Comparison of ENCODE assay signal across 1 cellular context in the genomic region with DNA sequence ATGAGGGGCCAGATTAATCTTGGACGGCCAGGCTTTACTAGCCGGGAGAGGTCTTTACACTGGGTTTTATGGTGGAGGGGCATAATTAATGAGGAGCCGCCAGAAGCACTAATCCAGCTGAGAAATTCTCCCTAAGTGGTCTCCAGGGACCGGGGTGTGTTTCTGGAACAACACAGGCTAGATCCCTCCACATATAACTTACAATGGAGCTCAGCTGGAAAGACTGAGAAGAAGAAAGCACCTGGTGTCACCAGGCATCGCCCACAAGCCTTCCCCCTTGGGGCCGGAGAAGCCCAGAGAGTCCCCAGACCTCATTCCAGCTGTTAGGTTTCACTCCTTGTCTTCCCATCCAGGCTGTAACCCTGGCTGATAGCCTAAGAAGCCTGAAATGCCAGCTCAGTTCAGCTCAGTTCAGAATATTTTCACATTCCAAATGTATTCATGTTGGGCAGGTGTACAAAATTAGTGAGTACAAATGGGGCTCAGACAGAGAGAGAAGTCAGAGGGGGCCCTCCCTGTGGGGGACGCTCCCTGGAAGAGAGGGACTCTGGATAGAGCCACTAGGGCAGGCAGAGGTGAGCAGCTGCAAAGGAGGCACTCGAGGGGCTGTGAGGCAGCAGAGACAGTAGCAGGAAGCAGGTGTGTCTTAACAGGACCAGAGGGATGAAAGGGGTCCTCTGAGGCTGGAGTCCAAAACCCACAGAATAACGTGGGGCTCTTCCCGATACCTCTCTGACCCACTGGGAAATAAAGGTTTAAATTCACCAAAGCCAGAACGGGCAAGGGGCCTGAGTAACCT.
TF ChIP-seq lines count a peak whose summit lies in the region.

No MANE protein-coding gene starts in this region.

TF ChIP-seq in GM23338, 12 proteins besides CTCF, POLR2A, EP300 and RAD21 (continued from another document):
- TF ChIP-seq, protein P1, sequence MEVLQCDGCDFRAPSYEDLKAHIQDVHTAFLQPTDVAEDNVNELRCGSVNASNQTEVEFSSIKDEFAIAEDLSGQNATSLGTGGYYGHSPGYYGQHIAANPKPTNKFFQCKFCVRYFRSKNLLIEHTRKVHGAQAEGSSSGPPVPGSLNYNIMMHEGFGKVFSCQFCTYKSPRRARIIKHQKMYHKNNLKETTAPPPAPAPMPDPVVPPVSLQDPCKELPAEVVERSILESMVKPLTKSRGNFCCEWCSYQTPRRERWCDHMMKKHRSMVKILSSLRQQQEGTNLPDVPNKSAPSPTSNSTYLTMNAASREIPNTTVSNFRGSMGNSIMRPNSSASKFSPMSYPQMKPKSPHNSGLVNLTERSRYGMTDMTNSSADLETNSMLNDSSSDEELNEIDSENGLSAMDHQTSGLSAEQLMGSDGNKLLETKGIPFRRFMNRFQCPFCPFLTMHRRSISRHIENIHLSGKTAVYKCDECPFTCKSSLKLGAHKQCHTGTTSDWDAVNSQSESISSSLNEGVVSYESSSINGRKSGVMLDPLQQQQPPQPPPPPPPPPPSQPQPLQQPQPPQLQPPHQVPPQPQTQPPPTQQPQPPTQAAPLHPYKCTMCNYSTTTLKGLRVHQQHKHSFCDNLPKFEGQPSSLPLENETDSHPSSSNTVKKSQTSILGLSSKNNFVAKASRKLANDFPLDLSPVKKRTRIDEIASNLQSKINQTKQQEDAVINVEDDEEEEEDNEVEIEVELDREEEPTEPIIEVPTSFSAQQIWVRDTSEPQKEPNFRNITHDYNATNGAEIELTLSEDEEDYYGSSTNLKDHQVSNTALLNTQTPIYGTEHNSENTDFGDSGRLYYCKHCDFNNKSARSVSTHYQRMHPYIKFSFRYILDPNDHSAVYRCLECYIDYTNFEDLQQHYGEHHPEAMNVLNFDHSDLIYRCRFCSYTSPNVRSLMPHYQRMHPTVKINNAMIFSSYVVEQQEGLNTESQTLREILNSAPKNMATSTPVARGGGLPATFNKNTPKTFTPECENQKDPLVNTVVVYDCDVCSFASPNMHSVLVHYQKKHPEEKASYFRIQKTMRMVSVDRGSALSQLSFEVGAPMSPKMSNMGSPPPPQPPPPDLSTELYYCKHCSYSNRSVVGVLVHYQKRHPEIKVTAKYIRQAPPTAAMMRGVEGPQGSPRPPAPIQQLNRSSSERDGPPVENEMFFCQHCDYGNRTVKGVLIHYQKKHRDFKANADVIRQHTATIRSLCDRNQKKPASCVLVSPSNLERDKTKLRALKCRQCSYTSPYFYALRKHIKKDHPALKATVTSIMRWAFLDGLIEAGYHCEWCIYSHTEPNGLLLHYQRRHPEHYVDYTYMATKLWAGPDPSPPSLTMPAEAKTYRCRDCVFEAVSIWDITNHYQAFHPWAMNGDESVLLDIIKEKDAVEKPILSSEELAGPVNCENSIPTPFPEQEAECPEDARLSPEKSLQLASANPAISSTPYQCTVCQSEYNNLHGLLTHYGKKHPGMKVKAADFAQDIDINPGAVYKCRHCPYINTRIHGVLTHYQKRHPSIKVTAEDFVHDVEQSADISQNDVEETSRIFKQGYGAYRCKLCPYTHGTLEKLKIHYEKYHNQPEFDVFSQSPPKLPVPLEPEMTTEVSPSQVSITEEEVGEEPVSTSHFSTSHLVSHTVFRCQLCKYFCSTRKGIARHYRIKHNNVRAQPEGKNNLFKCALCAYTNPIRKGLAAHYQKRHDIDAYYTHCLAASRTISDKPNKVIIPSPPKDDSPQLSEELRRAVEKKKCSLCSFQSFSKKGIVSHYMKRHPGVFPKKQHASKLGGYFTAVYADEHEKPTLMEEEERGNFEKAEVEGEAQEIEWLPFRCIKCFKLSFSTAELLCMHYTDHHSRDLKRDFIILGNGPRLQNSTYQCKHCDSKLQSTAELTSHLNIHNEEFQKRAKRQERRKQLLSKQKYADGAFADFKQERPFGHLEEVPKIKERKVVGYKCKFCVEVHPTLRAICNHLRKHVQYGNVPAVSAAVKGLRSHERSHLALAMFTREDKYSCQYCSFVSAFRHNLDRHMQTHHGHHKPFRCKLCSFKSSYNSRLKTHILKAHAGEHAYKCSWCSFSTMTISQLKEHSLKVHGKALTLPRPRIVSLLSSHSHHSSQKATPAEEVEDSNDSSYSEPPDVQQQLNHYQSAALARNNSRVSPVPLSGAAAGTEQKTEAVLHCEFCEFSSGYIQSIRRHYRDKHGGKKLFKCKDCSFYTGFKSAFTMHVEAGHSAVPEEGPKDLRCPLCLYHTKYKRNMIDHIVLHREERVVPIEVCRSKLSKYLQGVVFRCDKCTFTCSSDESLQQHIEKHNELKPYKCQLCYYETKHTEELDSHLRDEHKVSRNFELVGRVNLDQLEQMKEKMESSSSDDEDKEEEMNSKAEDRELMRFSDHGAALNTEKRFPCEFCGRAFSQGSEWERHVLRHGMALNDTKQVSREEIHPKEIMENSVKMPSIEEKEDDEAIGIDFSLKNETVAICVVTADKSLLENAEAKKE (CRISPR knock-in tag; IDR thresholded peaks at IDR 0.05): no peak
- TF ChIP-seq ZNF114 (CRISPR knock-in tag; IDR thresholded peaks at IDR 0.05) (no peak), STAT1 (IDR thresholded peaks at IDR 0.05; ENCODE audit: unreplicated experiment) (no peak), NANOG (IDR thresholded peaks at IDR 0.05; ENCODE audit: borderline replicate concordance) (no peak), CREB1 (CRISPR knock-in tag; IDR thresholded peaks at IDR 0.05; ENCODE audit: low read depth) (no peak), ZNF331 (CRISPR knock-in tag; IDR thresholded peaks at IDR 0.05; ENCODE audit: low read depth) (no peak), EZH2phosphoT487 (IDR thresholded peaks at IDR 0.05; ENCODE audit: unreplicated experiment) (no peak), ETS1 (IDR thresholded peaks at IDR 0.05) (no peak), POLR2AphosphoS5 (IDR thresholded peaks at IDR 0.05; ENCODE audit: low read depth) (no peak)
- TF ChIP-seq, protein P2, sequence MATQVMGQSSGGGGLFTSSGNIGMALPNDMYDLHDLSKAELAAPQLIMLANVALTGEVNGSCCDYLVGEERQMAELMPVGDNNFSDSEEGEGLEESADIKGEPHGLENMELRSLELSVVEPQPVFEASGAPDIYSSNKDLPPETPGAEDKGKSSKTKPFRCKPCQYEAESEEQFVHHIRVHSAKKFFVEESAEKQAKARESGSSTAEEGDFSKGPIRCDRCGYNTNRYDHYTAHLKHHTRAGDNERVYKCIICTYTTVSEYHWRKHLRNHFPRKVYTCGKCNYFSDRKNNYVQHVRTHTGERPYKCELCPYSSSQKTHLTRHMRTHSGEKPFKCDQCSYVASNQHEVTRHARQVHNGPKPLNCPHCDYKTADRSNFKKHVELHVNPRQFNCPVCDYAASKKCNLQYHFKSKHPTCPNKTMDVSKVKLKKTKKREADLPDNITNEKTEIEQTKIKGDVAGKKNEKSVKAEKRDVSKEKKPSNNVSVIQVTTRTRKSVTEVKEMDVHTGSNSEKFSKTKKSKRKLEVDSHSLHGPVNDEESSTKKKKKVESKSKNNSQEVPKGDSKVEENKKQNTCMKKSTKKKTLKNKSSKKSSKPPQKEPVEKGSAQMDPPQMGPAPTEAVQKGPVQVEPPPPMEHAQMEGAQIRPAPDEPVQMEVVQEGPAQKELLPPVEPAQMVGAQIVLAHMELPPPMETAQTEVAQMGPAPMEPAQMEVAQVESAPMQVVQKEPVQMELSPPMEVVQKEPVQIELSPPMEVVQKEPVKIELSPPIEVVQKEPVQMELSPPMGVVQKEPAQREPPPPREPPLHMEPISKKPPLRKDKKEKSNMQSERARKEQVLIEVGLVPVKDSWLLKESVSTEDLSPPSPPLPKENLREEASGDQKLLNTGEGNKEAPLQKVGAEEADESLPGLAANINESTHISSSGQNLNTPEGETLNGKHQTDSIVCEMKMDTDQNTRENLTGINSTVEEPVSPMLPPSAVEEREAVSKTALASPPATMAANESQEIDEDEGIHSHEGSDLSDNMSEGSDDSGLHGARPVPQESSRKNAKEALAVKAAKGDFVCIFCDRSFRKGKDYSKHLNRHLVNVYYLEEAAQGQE (IDR thresholded peaks at IDR 0.05; ENCODE audit: unreplicated experiment): no peak
TF ChIP-seq in GM23338: peak in this region for 0.
